In genomic region chr6:155254139-155254538, GRCh38 we compare ENCODE assay signal across 29 cellular contexts. TPM values are rescaled to one million over a fixed set of nuclear protein-coding genes. Genes with fewer than 3 reads are reported as not detected.
DNase-seq lines count a peak whose midpoint lies in the region; ATAC-seq and TF ChIP-seq lines count a peak whose summit lies in the region.
"Had no signal": no experiment of that assay in that cellular context is flagged by ENCODE, and none has a peak within 500 bp of the region (broad histone marks: within the 10 kb centered on the region; RNA-seq: fewer than 3 reads in every experiment).

No MANE protein-coding gene starts in this region.

- H3K9ac ChIP-seq in neuronal stem cell (ENCODE audit: low read depth, low read length, poor library complexity), result no peak overlapping the region
- H3K9ac ChIP-seq: GM23248 had no signal

- no peak overlapping the region for H3K4ac ChIP-seq in neuronal stem cell (ENCODE audit: low read length)

- peak overlapping the region; percentile 85 for H3K27ac Mint-ChIP-seq in activated T-cell treated with anti-CD3 and anti-CD28 coated beads, Interleukin-2, amount 50 U/mL, for 24 hours
- peak overlapping the region; percentile 96 for H3K27ac Mint-ChIP-seq in GM23338
- H3K27ac Mint-ChIP-seq in activated CD4-positive, alpha-beta memory T cell treated with anti-CD3 and anti-CD28 coated beads, Interleukin-2, amount 10 ng/mL, durations not matched to agents 7 days and 5 days, result no peak overlapping the region
- H3K27ac Mint-ChIP-seq: activated naive CD4-positive, alpha-beta T cell treated with anti-CD3 and anti-CD28 coated beads, Interleukin-2, amount 10 ng/mL, durations not matched to agents 7 days and 5 days had no signal

- H3K4me1 ChIP-seq in GM23338 (ENCODE audit: insufficient read depth), result peaks cover 21% of the 10 kb centered on the region
- no peaks in the 10 kb centered on the region for H3K4me1 ChIP-seq in Panc1 (ENCODE audit: control insufficient read depth, insufficient read depth, low read length)
- peaks cover 2 to 12% of the 10 kb centered on the region in 2 donors for H3K4me1 ChIP-seq in neuronal stem cell (ENCODE audit: control insufficient read depth in 2 of 2, insufficient read depth in 1 of 2, low read depth in 1 of 2, low read length in 2 of 2)
- H3K4me1 ChIP-seq: left lung, testis had no signal

- WGBS in neuronal stem cell (ENCODE audit: extremely low coverage in 2 of 2, insufficient read length in 2 of 2, insufficient replicate concordance in 1 of 2), 2 donors, result no CpG with 5 or more reads among the region's 10 CpGs

- no peak for DNase-seq in activated T-cell treated with anti-CD3 and anti-CD28 coated beads, Interleukin-2, amount 50 U/mL, for 24 hours
- no peak for DNase-seq in activated T-cell treated with anti-CD3 and anti-CD28 coated beads, Interleukin-2, amount 50 U/mL, for 1 hour
- DNase-seq in GM23338 (ENCODE audit: low spot score) (no peak), Panc1 (ENCODE audit: low read depth, low spot score) (no peak), neuronal stem cell (ENCODE audit: low spot score) (no peak), T1000 (lab: John Stamatoyannopoulos, UW) (no peak)
- DNase-seq in stimulated activated naive CD4-positive, alpha-beta T cell (lab: John Stamatoyannopoulos, UW), result no peak
- no peak for DNase-seq in activated CD4-positive, alpha-beta memory T cell treated with anti-CD3 and anti-CD28 coated beads, Interleukin-2, amount 10 ng/mL, durations not matched to agents 7 days and 5 days
- DNase-seq: activated CD4-positive, alpha-beta T cell treated with anti-CD3 and anti-CD28 coated beads, Interleukin-2, amount 50 U/mL, for 4 hours; activated CD8-positive, alpha-beta memory T cell treated with anti-CD3 and anti-CD28 coated beads, Interleukin-2, amount 50 U/mL, for 4 hours; activated naive CD4-positive, alpha-beta T cell treated with anti-CD3 and anti-CD28 coated beads, Interleukin-2, amount 10 ng/mL, durations not matched to agents 7 days and 5 days; amygdala; brain microvascular endothelial cell; CD4-positive, CD25-positive, alpha-beta regulatory T cell; GM23248; left lung; naive B cell; NCI-H2171; NCI-H82; stimulated activated naive CD4-positive, alpha-beta T cell treated with Interleukin-2 at 50 U/mL for 16 hours; testis had no signal

- POLR2A ChIA-PET in Panc1 (lab: Charles Lee), result no interaction called here
- POLR2A ChIA-PET in activated CD4-positive, alpha-beta memory T cell treated with anti-CD3 and anti-CD28 coated beads, Interleukin-2, amount 10 ng/mL, durations not matched to agents 7 days and 5 days (lab: Charles Lee), result no interaction called here

- CTCF ChIA-PET in Panc1 (lab: Charles Lee), result no interaction called here
- CTCF ChIA-PET in activated CD4-positive, alpha-beta memory T cell treated with anti-CD3 and anti-CD28 coated beads, Interleukin-2, amount 10 ng/mL, durations not matched to agents 7 days and 5 days (lab: Charles Lee), result no interaction called here

- no peak overlapping the region for H2AK5ac ChIP-seq in neuronal stem cell (ENCODE audit: low read depth, low read length)

- H2BK12ac ChIP-seq in neuronal stem cell (ENCODE audit: low read length), result no peak overlapping the region

- H2AFZ ChIP-seq in GM23338 (no peak overlapping the region), neuronal stem cell (ENCODE audit: low read length) (no peak overlapping the region)
- H2AFZ ChIP-seq: GM23248 had no signal

- H4K20me1 ChIP-seq in GM23338 (replicated peaks; ENCODE audit: insufficient read depth), result no peaks in the 10 kb centered on the region

- peak overlapping the region; percentile 7 for H3K4me2 ChIP-seq in GM23338
- no peak overlapping the region for H3K4me2 ChIP-seq in neuronal stem cell (ENCODE audit: insufficient read depth, low read length, poor library complexity, severe bottlenecking)
- H3K4me2 ChIP-seq: A549 had no signal

- peak overlapping the region; percentile 62 for H3K27ac ChIP-seq in GM23338 (ENCODE audit: low read depth)
- peak overlapping the region; percentile 4; the same call in 1 of the 2 replicates for H3K27ac ChIP-seq in Panc1 (ENCODE audit: low read length)
- no peak overlapping the region for H3K27ac ChIP-seq in neuronal stem cell (replicated peaks; ENCODE audit: low read length)
- H3K27ac ChIP-seq: A549, brain microvascular endothelial cell, GM23248, left lung, skin epidermis, testis had no signal

- peaks cover 4% of the 10 kb centered on the region for H3F3A ChIP-seq in GM23338 (replicated peaks; ENCODE audit: low read depth)

- no TSS peak for BruUV-seq in Panc1 (replicated peaks; lab: Mats Ljungman, UMichigan)

- H3K18ac ChIP-seq in neuronal stem cell (ENCODE audit: low read length), result peak overlapping the region; percentile 36

- H3K4me1 Mint-ChIP-seq in activated T-cell treated with anti-CD3 and anti-CD28 coated beads, Interleukin-2, amount 50 U/mL, for 24 hours (ENCODE audit: low read depth), result peaks cover 4% of the 10 kb centered on the region
- H3K4me1 Mint-ChIP-seq in GM23338, result peaks cover 27% of the 10 kb centered on the region
- H3K4me1 Mint-ChIP-seq in activated CD4-positive, alpha-beta memory T cell treated with anti-CD3 and anti-CD28 coated beads, Interleukin-2, amount 10 ng/mL, durations not matched to agents 7 days and 5 days, result no peaks in the 10 kb centered on the region
- H3K4me1 Mint-ChIP-seq: activated naive CD4-positive, alpha-beta T cell treated with anti-CD3 and anti-CD28 coated beads, Interleukin-2, amount 10 ng/mL, durations not matched to agents 7 days and 5 days; mesothelial cell of epicardium; naive B cell had no signal

- ATAC-seq in GM23338, result no peak
- no peak for ATAC-seq in Panc1
- ATAC-seq: A549 had no signal

- in situ Hi-C loops in Panc1 (cut with HindIII; ENCODE audit: low pct_unique_long_range_greater_than_20kb, low sequenced_read_pairs), result no loop called here

- H3K23ac ChIP-seq in neuronal stem cell (ENCODE audit: low read depth, low read length, poor library complexity), result no peak overlapping the region

- H3K27me3 ChIP-seq in GM23338 (ENCODE audit: insufficient read depth), result no peaks in the 10 kb centered on the region
- no peaks in the 10 kb centered on the region for H3K27me3 ChIP-seq in Panc1 (ENCODE audit: control insufficient read depth, insufficient read depth, low read length)
- H3K27me3 ChIP-seq in neuronal stem cell (ENCODE audit: control insufficient read depth in 3 of 3, insufficient read depth in 3 of 3, low read depth in 1 of 3, low read length in 3 of 3), result no peaks in the 10 kb centered on the region
- H3K27me3 ChIP-seq: brain microvascular endothelial cell, left lung, testis had no signal

- H3K9me2 ChIP-seq in GM23338 (ENCODE audit: insufficient read depth), result no peaks in the 10 kb centered on the region

- H4K8ac ChIP-seq in neuronal stem cell (ENCODE audit: low read depth, low read length), result no peak overlapping the region

- no peak overlapping the region for H3K4me3 Mint-ChIP-seq in activated T-cell treated with anti-CD3 and anti-CD28 coated beads, Interleukin-2, amount 50 U/mL, for 24 hours
- no peak overlapping the region for H3K4me3 Mint-ChIP-seq in GM23338
- no peak overlapping the region for H3K4me3 Mint-ChIP-seq in activated CD4-positive, alpha-beta memory T cell treated with anti-CD3 and anti-CD28 coated beads, Interleukin-2, amount 10 ng/mL, durations not matched to agents 7 days and 5 days
- H3K4me3 Mint-ChIP-seq: activated naive CD4-positive, alpha-beta T cell treated with anti-CD3 and anti-CD28 coated beads, Interleukin-2, amount 10 ng/mL, durations not matched to agents 7 days and 5 days; CD4-positive, CD25-positive, alpha-beta regulatory T cell; mesothelial cell of epicardium; naive B cell had no signal

- H3K36me3 Mint-ChIP-seq in activated T-cell treated with anti-CD3 and anti-CD28 coated beads, Interleukin-2, amount 50 U/mL, for 24 hours (ENCODE audit: low read depth), result peaks cover 99% of the 10 kb centered on the region
- H3K36me3 Mint-ChIP-seq in GM23338 (ENCODE audit: low read depth), result peaks cover 78% of the 10 kb centered on the region; the same call in 2 of the 3 replicates
- H3K36me3 Mint-ChIP-seq in activated CD4-positive, alpha-beta memory T cell treated with anti-CD3 and anti-CD28 coated beads, Interleukin-2, amount 10 ng/mL, durations not matched to agents 7 days and 5 days (ENCODE audit: low read depth), result peaks cover 41% of the 10 kb centered on the region

- intact Hi-C loops in Panc1 (cut with micrococcal nuclease; ENCODE audit: unreplicated experiment), result no loop called here

- H3K4me3 ChIP-seq in GM23338, result no peak overlapping the region
- no peak overlapping the region for H3K4me3 ChIP-seq in Panc1 (ENCODE audit: low read depth in 2 of 2, low read length in 2 of 2)
- no peak overlapping the region for H3K4me3 ChIP-seq in neuronal stem cell (ENCODE audit: low read length in 2 of 2)
- H3K4me3 ChIP-seq: A549, GM23248, left lung, skin epidermis, testis had no signal

- H3K9me3 ChIP-seq in Panc1 (ENCODE audit: control insufficient read depth, insufficient read depth, low read depth, low read length), result no peaks in the 10 kb centered on the region
- H3K9me3 ChIP-seq in neuronal stem cell (replicated peaks in 1 of 2; ENCODE audit: control insufficient read depth in 2 of 2, insufficient read depth in 1 of 2, low read depth in 1 of 2, low read length in 2 of 2), result no peaks in the 10 kb centered on the region
- H3K9me3 ChIP-seq: A549, left lung, testis had no signal

- no peak overlapping the region for H4K91ac ChIP-seq in neuronal stem cell (ENCODE audit: low read depth, low read length, poor library complexity)

- TF ChIP-seq CTCF in GM23338 (conservative IDR thresholded peaks at IDR 0.05; ENCODE audit: low read depth in 2 of 2) (no peak), Panc1 (IDR thresholded peaks at IDR 0.05) (no peak)

- H3K36me3 ChIP-seq in GM23338 (ENCODE audit: insufficient read depth), result peaks cover 23% of the 10 kb centered on the region
- H3K36me3 ChIP-seq in Panc1 (ENCODE audit: control insufficient read depth, insufficient read depth, low read length), result peaks cover 18% of the 10 kb centered on the region
- H3K36me3 ChIP-seq in neuronal stem cell (replicated peaks in 1 of 2; ENCODE audit: control insufficient read depth in 2 of 2, insufficient read depth in 2 of 2, low read length in 2 of 2), result peaks cover 16 to 99% of the 10 kb centered on the region in 2 donors

- H3K79me2 ChIP-seq in GM23338 (replicated peaks; ENCODE audit: insufficient read depth), result no peaks in the 10 kb centered on the region; the same call in 1 of the 2 replicates

- H2BK5ac ChIP-seq in neuronal stem cell (ENCODE audit: low read length), result no peak overlapping the region

- no peaks in the 10 kb centered on the region for H3K79me1 ChIP-seq in neuronal stem cell (ENCODE audit: low read depth, low read length)

- H3K14ac ChIP-seq in neuronal stem cell (ENCODE audit: low read length), result no peak overlapping the region

- H2BK15ac ChIP-seq in neuronal stem cell (ENCODE audit: low read length), result no peak overlapping the region

- no peaks in the 10 kb centered on the region for H3K9me3 Mint-ChIP-seq in activated T-cell treated with anti-CD3 and anti-CD28 coated beads, Interleukin-2, amount 50 U/mL, for 24 hours
- no peaks in the 10 kb centered on the region for H3K9me3 Mint-ChIP-seq in GM23338
- H3K9me3 Mint-ChIP-seq in activated CD4-positive, alpha-beta memory T cell treated with anti-CD3 and anti-CD28 coated beads, Interleukin-2, amount 10 ng/mL, durations not matched to agents 7 days and 5 days, result no peaks in the 10 kb centered on the region
- H3K9me3 Mint-ChIP-seq: activated naive CD4-positive, alpha-beta T cell treated with anti-CD3 and anti-CD28 coated beads, Interleukin-2, amount 10 ng/mL, durations not matched to agents 7 days and 5 days; mesothelial cell of epicardium; naive B cell had no signal

- no peaks in the 10 kb centered on the region for H3K27me3 Mint-ChIP-seq in activated T-cell treated with anti-CD3 and anti-CD28 coated beads, Interleukin-2, amount 50 U/mL, for 24 hours
- peaks cover 5% of the 10 kb centered on the region for H3K27me3 Mint-ChIP-seq in GM23338 (ENCODE audit: insufficient read depth, low read depth, poor library complexity)
- no peaks in the 10 kb centered on the region for H3K27me3 Mint-ChIP-seq in activated CD4-positive, alpha-beta memory T cell treated with anti-CD3 and anti-CD28 coated beads, Interleukin-2, amount 10 ng/mL, durations not matched to agents 7 days and 5 days
- H3K27me3 Mint-ChIP-seq: activated naive CD4-positive, alpha-beta T cell treated with anti-CD3 and anti-CD28 coated beads, Interleukin-2, amount 10 ng/mL, durations not matched to agents 7 days and 5 days; CD4-positive, CD25-positive, alpha-beta regulatory T cell; naive B cell had no signal

- H2BK120ac ChIP-seq in neuronal stem cell (ENCODE audit: low read depth, low read length), result no peak overlapping the region

RNA-seq across cellular contexts. Expression of gene CLDN20, which starts 9.7 kb away (rescaled TPM):
- total RNA-seq in GM23338 (2014; rRNA removed; shearing (Covaris generic)), result not detected in 2 replicates
- polyA plus RNA-seq in GM23338 (2016; fragmentation: Nextera tagmentation; extraction: Ambion mirVana), result 0.17 and 0.23 TPM in 2 replicates
- not detected for total RNA-seq in Panc1 (2021; ENCODE audit: unreplicated experiment)
- polyA plus RNA-seq in Panc1 (2012; ENCODE audit: insufficient read length), result 0.24 TPM
- polyA plus RNA-seq in neuronal stem cell (2013, experiment 1 of 2), result not detected
- not detected for polyA plus RNA-seq in neuronal stem cell (2013, experiment 2 of 2)
- not detected for total RNA-seq in activated CD4-positive, alpha-beta memory T cell treated with anti-CD3 and anti-CD28 coated beads, Interleukin-2, amount 10 ng/mL, durations not matched to agents 7 days and 5 days
- total RNA-seq: CD4-positive, CD25-positive, alpha-beta regulatory T cell; GM23248; left lung; mesothelial cell of epicardium; NCI-H460; OCI-LY7; omental fat pad; T-helper 1 cell treated with Interleukin-12 subunit alpha and Interleukin-12 subunit beta and Interleukin-4 antibody, amounts not matched to agents 30 ng/mL and 1 ng/mL, for 36 hours; testis; urinary bladder had no signal
- polyA plus RNA-seq: A549; CD4-positive, CD25-positive, alpha-beta regulatory T cell; GM23248 had no signal
